12 cellular contexts compared by ENCODE assay signal in genomic region chr3:74897006-74897405, GRCh38.
A peak's percentile ranks its signal among the peaks of the same experiment; 100 is the strongest.
DNase-seq lines count a peak whose midpoint lies in the region; ATAC-seq and TF ChIP-seq lines count a peak whose summit lies in the region.
"Had no signal": no experiment of that assay in that cellular context is flagged by ENCODE, and none has a peak within 500 bp of the region (broad histone marks: within the 10 kb centered on the region; RNA-seq: fewer than 3 reads in every experiment).

No MANE protein-coding gene starts in this region.

- no peak overlapping the region for H3K4me3 ChIP-seq in AG09309 (ENCODE audit: control insufficient read depth, low read depth, low read length)

- TF ChIP-seq CTCF in AG09309 (IDR thresholded peaks at IDR 0.05; ENCODE audit: control insufficient read depth, insufficient read depth, low read depth, low read length, missing control alignments), result peak; percentile 32

- ATAC-seq in SK-N-SH treated with all-trans-retinoic acid at 6 μM for 48 hours (peak; percentile 45; the same call in 2 of the 3 replicates), HG03095 (IDR thresholded peaks at IDR 0.05; ENCODE audit: unreplicated experiment) (no peak)
- ATAC-seq: natural killer cell had no signal

- DNase-seq in AG09309 (ENCODE audit: low read depth) (no peak), HPDE6-E6E7 (ENCODE audit: extremely low spot score) (peak; percentile 0), iPS-NIHi11 (ENCODE audit: low spot score) (peak; percentile 31), NCI-H146 (lab: John Stamatoyannopoulos, UW) (no peak), GM19238 (ENCODE audit: insufficient read length, low spot score) (no peak)
- DNase-seq in effector CD4-positive, alpha-beta T cell, result no peak
- DNase-seq: amygdala; natural killer cell; NCI-H510A treated with DMSO at 0.1 percent for 48 hours; stimulated activated naive CD4-positive, alpha-beta T cell treated with Interleukin-2 at 50 U/mL for 16 hours had no signal

TF ChIP-seq in SK-N-SH treated with all-trans-retinoic acid at 6 μM for 48 hours, 23 proteins besides CTCF, POLR2A, EP300 and RAD21:
- no peak for TF ChIP-seq GLIS3 (CRISPR knock-in tag; IDR thresholded peaks at IDR 0.05)
- no peak for TF ChIP-seq ARNTL (CRISPR knock-in tag; IDR thresholded peaks at IDR 0.05; ENCODE audit: borderline replicate concordance, low read depth)
- no peak for TF ChIP-seq PATZ1 (CRISPR knock-in tag; IDR thresholded peaks at IDR 0.05; ENCODE audit: borderline replicate concordance)
- TF ChIP-seq ZNF8 (CRISPR knock-in tag; IDR thresholded peaks at IDR 0.05), result no peak
- no peak for TF ChIP-seq TOX (CRISPR knock-in tag; IDR thresholded peaks at IDR 0.05; ENCODE audit: borderline replicate concordance)
- no peak for TF ChIP-seq ZFP3 (CRISPR knock-in tag; IDR thresholded peaks at IDR 0.05)
- no peak for TF ChIP-seq SNAI2 (CRISPR knock-in tag; IDR thresholded peaks at IDR 0.05)
- TF ChIP-seq, protein P1, sequence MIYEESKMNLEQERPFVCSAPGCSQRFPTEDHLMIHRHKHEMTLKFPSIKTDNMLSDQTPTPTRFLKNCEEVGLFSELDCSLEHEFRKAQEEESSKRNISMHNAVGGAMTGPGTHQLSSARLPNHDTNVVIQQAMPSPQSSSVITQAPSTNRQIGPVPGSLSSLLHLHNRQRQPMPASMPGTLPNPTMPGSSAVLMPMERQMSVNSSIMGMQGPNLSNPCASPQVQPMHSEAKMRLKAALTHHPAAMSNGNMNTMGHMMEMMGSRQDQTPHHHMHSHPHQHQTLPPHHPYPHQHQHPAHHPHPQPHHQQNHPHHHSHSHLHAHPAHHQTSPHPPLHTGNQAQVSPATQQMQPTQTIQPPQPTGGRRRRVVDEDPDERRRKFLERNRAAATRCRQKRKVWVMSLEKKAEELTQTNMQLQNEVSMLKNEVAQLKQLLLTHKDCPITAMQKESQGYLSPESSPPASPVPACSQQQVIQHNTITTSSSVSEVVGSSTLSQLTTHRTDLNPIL (CRISPR knock-in tag; IDR thresholded peaks at IDR 0.05; ENCODE audit: low read depth), result no peak
- TF ChIP-seq ZNF565 (CRISPR knock-in tag; conservative IDR thresholded peaks at IDR 0.05; ENCODE audit: low read depth), result no peak
- TF ChIP-seq ZC3H10 (CRISPR knock-in tag; IDR thresholded peaks at IDR 0.05), result no peak
- no peak for TF ChIP-seq PPARA (CRISPR knock-in tag; IDR thresholded peaks at IDR 0.05; ENCODE audit: borderline replicate concordance)
- no peak for TF ChIP-seq ZFP30 (CRISPR knock-in tag; IDR thresholded peaks at IDR 0.05)
- TF ChIP-seq RARB (CRISPR knock-in tag; IDR thresholded peaks at IDR 0.05), result no peak
- no peak for TF ChIP-seq ESRRG (CRISPR knock-in tag; IDR thresholded peaks at IDR 0.05)
- no peak for TF ChIP-seq OSR1 (CRISPR knock-in tag; IDR thresholded peaks at IDR 0.05)
- no peak for TF ChIP-seq ZNF70 (CRISPR knock-in tag; IDR thresholded peaks at IDR 0.05)
- no peak for TF ChIP-seq CSRNP3 (CRISPR knock-in tag; IDR thresholded peaks at IDR 0.05)
- TF ChIP-seq, protein P2, sequence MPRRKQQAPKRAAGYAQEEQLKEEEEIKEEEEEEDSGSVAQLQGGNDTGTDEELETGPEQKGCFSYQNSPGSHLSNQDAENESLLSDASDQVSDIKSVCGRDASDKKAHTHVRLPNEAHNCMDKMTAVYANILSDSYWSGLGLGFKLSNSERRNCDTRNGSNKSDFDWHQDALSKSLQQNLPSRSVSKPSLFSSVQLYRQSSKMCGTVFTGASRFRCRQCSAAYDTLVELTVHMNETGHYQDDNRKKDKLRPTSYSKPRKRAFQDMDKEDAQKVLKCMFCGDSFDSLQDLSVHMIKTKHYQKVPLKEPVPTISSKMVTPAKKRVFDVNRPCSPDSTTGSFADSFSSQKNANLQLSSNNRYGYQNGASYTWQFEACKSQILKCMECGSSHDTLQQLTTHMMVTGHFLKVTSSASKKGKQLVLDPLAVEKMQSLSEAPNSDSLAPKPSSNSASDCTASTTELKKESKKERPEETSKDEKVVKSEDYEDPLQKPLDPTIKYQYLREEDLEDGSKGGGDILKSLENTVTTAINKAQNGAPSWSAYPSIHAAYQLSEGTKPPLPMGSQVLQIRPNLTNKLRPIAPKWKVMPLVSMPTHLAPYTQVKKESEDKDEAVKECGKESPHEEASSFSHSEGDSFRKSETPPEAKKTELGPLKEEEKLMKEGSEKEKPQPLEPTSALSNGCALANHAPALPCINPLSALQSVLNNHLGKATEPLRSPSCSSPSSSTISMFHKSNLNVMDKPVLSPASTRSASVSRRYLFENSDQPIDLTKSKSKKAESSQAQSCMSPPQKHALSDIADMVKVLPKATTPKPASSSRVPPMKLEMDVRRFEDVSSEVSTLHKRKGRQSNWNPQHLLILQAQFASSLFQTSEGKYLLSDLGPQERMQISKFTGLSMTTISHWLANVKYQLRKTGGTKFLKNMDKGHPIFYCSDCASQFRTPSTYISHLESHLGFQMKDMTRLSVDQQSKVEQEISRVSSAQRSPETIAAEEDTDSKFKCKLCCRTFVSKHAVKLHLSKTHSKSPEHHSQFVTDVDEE (CRISPR knock-in tag; IDR thresholded peaks at IDR 0.05), result no peak
- no peak for TF ChIP-seq TCF4 (CRISPR knock-in tag; IDR thresholded peaks at IDR 0.05; ENCODE audit: borderline replicate concordance)

Comparison
In these comparisons a context has a peak if more than half of its experiments do, and no peak if none do; other contexts are left out.
1. DNase-seq: peak in HPDE6-E6E7 (single experiment) and iPS-NIHi11 (single experiment); none in AG09309 (single experiment), NCI-H146 (single experiment), effector CD4-positive, alpha-beta T cell (single experiment) and GM19238 (single experiment).